ENCODE assay signal across 8 cellular contexts in the genomic region with DNA sequence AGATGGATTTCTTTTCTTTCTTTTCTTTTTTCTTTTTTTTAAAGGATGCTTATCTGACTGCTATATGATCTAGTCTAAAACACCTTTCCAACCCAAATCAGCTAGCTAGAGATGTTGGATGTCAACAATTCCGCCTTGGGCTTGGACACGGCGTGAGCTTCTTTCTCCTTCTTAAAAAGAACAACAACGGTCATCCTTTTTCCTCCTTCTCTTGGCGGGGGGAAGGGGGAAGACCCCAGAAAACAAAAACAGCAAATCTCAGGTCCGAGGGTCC. TPM values are rescaled to one million over a fixed set of nuclear protein-coding genes. Genes with fewer than 3 reads are reported as not detected.
DNase-seq lines count a peak whose midpoint lies in the region; ATAC-seq, FAIRE-seq and TF ChIP-seq lines count a peak whose summit lies in the region.

No MANE protein-coding gene starts in this region.

- no peak overlapping the region for H3K27ac Mint-ChIP-seq in stimulated activated naive B cell treated with anti-CD40 and anti-IgM and Interleukin-4, amounts not matched to agents 10 μg/mL and 1 μg/mL and 100 μg/mL, for 72 hours

- peak; percentile 34 for DNase-seq in NCI-H146 (lab: John Stamatoyannopoulos, UW)
- DNase-seq in NCI-H146 treated with DMSO at 0.1 percent for 48 hours (lab: John Stamatoyannopoulos, UW; ENCODE audit: unreplicated experiment), result no peak
- peak; percentile 25 for DNase-seq in adipocyte (ENCODE audit: low read depth)
- DNase-seq in kidney, result no peak
- no peak for DNase-seq in stimulated activated naive B cell treated with anti-CD40 and anti-IgM and Interleukin-4, amounts not matched to agents 10 μg/mL and 1 μg/mL and 100 μg/mL, for 72 hours

- no peaks in the 10 kb centered on the region for H3K9me3 Mint-ChIP-seq in stimulated activated naive B cell treated with anti-CD40 and anti-IgM and Interleukin-4, amounts not matched to agents 10 μg/mL and 1 μg/mL and 100 μg/mL, for 72 hours

- H3K27me3 Mint-ChIP-seq in stimulated activated naive B cell treated with anti-CD40 and anti-IgM and Interleukin-4, amounts not matched to agents 10 μg/mL and 1 μg/mL and 100 μg/mL, for 72 hours, result peaks cover 57 to 70% of the 10 kb centered on the region in 2 donors

- H3K36me3 ChIP-seq in adipocyte (ENCODE audit: control insufficient read depth, insufficient read depth, low read length, severe bottlenecking) (no peaks in the 10 kb centered on the region), kidney (ENCODE audit: control insufficient read depth in 1 of 2, insufficient read depth in 2 of 2, low read length in 2 of 2) (no peaks in the 10 kb centered on the region)

- H3K4me3 ChIP-seq in adipocyte (ENCODE audit: low read length) (peak overlapping the region; percentile 81), kidney (ENCODE audit: low read length in 2 of 2) (peak overlapping the region; percentile 68 to 76)

- no peaks in the 10 kb centered on the region for H3K27me3 ChIP-seq in adipocyte (replicated peaks; ENCODE audit: control insufficient read depth, insufficient read depth, low read length)

- peak overlapping the region; percentile 76 to 79 for H3K27ac ChIP-seq in kidney (ENCODE audit: low read depth in 2 of 2, low read length in 2 of 2)

- intact Hi-C loops in kidney (cut with DNase I), result no loop called here

- no peak for ATAC-seq in stimulated activated naive B cell treated with anti-CD40 and anti-IgM and Interleukin-4, amounts not matched to agents 10 μg/mL and 1 μg/mL and 100 μg/mL, for 72 hours (replicated peaks)
- ATAC-seq in GM19397 (IDR thresholded peaks at IDR 0.05; ENCODE audit: unreplicated experiment) (no peak), GM21619 (IDR thresholded peaks at IDR 0.05; ENCODE audit: unreplicated experiment) (no peak), HG02571 (IDR thresholded peaks at IDR 0.05; ENCODE audit: unreplicated experiment) (no peak)

- peaks cover 10 to 11% of the 10 kb centered on the region in 2 donors for H3K4me1 Mint-ChIP-seq in stimulated activated naive B cell treated with anti-CD40 and anti-IgM and Interleukin-4, amounts not matched to agents 10 μg/mL and 1 μg/mL and 100 μg/mL, for 72 hours

- H3K36me3 Mint-ChIP-seq in stimulated activated naive B cell treated with anti-CD40 and anti-IgM and Interleukin-4, amounts not matched to agents 10 μg/mL and 1 μg/mL and 100 μg/mL, for 72 hours, result peaks cover 0 to 5% of the 10 kb centered on the region in 2 donors

- H3K9me3 ChIP-seq in adipocyte (ENCODE audit: control insufficient read depth, low read length), result no peaks in the 10 kb centered on the region
- H3K9me3 ChIP-seq in kidney (ENCODE audit: control insufficient read depth in 1 of 2, low read length in 2 of 2), result no peaks in the 10 kb centered on the region

- peak overlapping the region; percentile 56 to 66 for H3K4me3 Mint-ChIP-seq in stimulated activated naive B cell treated with anti-CD40 and anti-IgM and Interleukin-4, amounts not matched to agents 10 μg/mL and 1 μg/mL and 100 μg/mL, for 72 hours

- H3K4me1 ChIP-seq in adipocyte (ENCODE audit: control insufficient read depth, insufficient read depth, low read length), result peaks cover 21% of the 10 kb centered on the region
- peaks cover 8 to 26% of the 10 kb centered on the region in 2 donors for H3K4me1 ChIP-seq in kidney (ENCODE audit: control insufficient read depth in 1 of 2, insufficient read depth in 1 of 2, low read depth in 1 of 2, low read length in 2 of 2)

- no peak for FAIRE-seq in kidney (lab: Jason Lieb, UNC)

- H3K9ac ChIP-seq in adipocyte (ENCODE audit: low read length), result peak overlapping the region; percentile 72
- H3K9ac ChIP-seq in kidney (ENCODE audit: low read length in 2 of 2), result peak overlapping the region; percentile 30 to 80

- TF ChIP-seq CTCF in kidney (IDR thresholded peaks at IDR 0.05; ENCODE audit: borderline replicate concordance, extremely low read depth, insufficient read depth), result no peak

RNA-seq across cellular contexts. Expression of gene BEND7, which starts 1.0 kb away (rescaled TPM):
- 37.9 TPM for total RNA-seq in kidney
- polyA plus RNA-seq in kidney (ENCODE audit: insufficient read depth, low read depth, low replicate concordance), result 16.7 TPM

RNA-seq across cellular contexts. Expression of gene PRPF18, which starts 59.0 kb away (rescaled TPM):
- 23.0 TPM for total RNA-seq in kidney
- 24.4 TPM for polyA plus RNA-seq in kidney (ENCODE audit: insufficient read depth, low read depth, low replicate concordance)

Comparison
In these comparisons a context has a peak if more than half of its experiments do, and no peak if none do; other contexts are left out.
1. DNase-seq: peak in NCI-H146 (single experiment) and adipocyte (single experiment); none in NCI-H146 treated with DMSO at 0.1 percent for 48 hours (single experiment), kidney (single experiment) and stimulated activated naive B cell treated with anti-CD40 and anti-IgM and Interleukin-4, amounts not matched to agents 10 μg/mL and 1 μg/mL and 100 μg/mL, for 72 hours (single experiment).